In genomic region chr1:59178339-59178744, GRCh38 we compare ENCODE assay signal across 13 cellular contexts.
DNase-seq lines count a peak whose midpoint lies in the region; ATAC-seq and TF ChIP-seq lines count a peak whose summit lies in the region.
"Had no signal": no experiment of that assay in that cellular context is flagged by ENCODE, and none has a peak within 500 bp of the region (broad histone marks: within the 10 kb centered on the region; RNA-seq: fewer than 3 reads in every experiment).

No MANE protein-coding gene starts in this region.

- no peaks in the 10 kb centered on the region for H3K36me3 ChIP-seq in stomach

- no peak overlapping the region for H3K4me3 ChIP-seq in stomach

- no peak for ATAC-seq in natural killer cell treated with Interleukin-12 subunit alpha and Interleukin-12 subunit beta and Interleukin-15 and Interleukin-18, amount 100 ng/mL, for 72 hours
- ATAC-seq in GM21390 (IDR thresholded peaks at IDR 0.05; ENCODE audit: unreplicated experiment), result no peak
- ATAC-seq: stimulated activated naive B cell treated with anti-CD40 and anti-IgM and Interleukin-4, amounts not matched to agents 10 μg/mL and 1 μg/mL and 100 μg/mL, for 72 hours had no signal

- DNase-seq in LHCN-M2 (ENCODE audit: low read depth), result peak; percentile 38
- DNase-seq in chondrocyte (ENCODE audit: low spot score), result no peak
- peak; percentile 65 for DNase-seq in left kidney (ENCODE audit: low read depth, low spot score)
- DNase-seq in stomach, result no peak
- DNase-seq in natural killer cell treated with Interleukin-12 subunit alpha and Interleukin-12 subunit beta and Interleukin-15 and Interleukin-18, amount 100 ng/mL, for 72 hours (ENCODE audit: low spot score), result no peak
- DNase-seq in NCI-H510A (lab: John Stamatoyannopoulos, UW), result no peak
- no peak for DNase-seq in activated naive CD4-positive, alpha-beta T cell treated with Interleukin-2 at 50 U/mL for 16 hours
- DNase-seq: activated T-cell treated with anti-CD3 and anti-CD28 coated beads, Interleukin-2, amount 50 U/mL, for 24 hours; CD4-positive, CD25-positive, alpha-beta regulatory T cell; MV-4-11; stimulated activated CD4-positive, alpha-beta T cell treated with anti-CD3 and anti-CD28 coated beads, Interleukin-2, amount 100 ng/mL, for 24 hours; stimulated activated naive B cell treated with anti-CD40 and anti-IgM and Interleukin-4, amounts not matched to agents 10 μg/mL and 1 μg/mL and 100 μg/mL, for 72 hours had no signal

- TF ChIP-seq EP300 in stomach (IDR thresholded peaks at IDR 0.05), result no peak

- H3K27ac Mint-ChIP-seq in chondrocyte (ENCODE audit: unreplicated experiment), result peak overlapping the region; percentile 13
- H3K27ac Mint-ChIP-seq in natural killer cell treated with Interleukin-12 subunit alpha and Interleukin-12 subunit beta and Interleukin-15 and Interleukin-18, amount 100 ng/mL, for 72 hours, result no peak overlapping the region
- H3K27ac Mint-ChIP-seq: activated T-cell treated with anti-CD3 and anti-CD28 coated beads, Interleukin-2, amount 50 U/mL, for 24 hours; stimulated activated naive B cell treated with anti-CD40 and anti-IgM and Interleukin-4, amounts not matched to agents 10 μg/mL and 1 μg/mL and 100 μg/mL, for 72 hours had no signal

- WGBS in stomach, 5 donors, result 61 to 88% (median 82%) methylated on average over 2 of the region's 2 CpGs

- peak overlapping the region in 4 of 5 donors; percentile 32 to 67 (median 59) for H3K27ac ChIP-seq in stomach

- no peak for TF ChIP-seq POLR2A in stomach (IDR thresholded peaks at IDR 0.05)

- intact Hi-C loops in stomach (cut with DNase I; ENCODE audit: low total_unique reads), result no loop called here

- TF ChIP-seq CTCF in chondrocyte (IDR thresholded peaks at IDR 0.05), result no peak
- no peak for TF ChIP-seq CTCF in stomach (IDR thresholded peaks at IDR 0.05)

- H3K9me3 ChIP-seq in stomach, result no peaks in the 10 kb centered on the region

- H3K4me1 ChIP-seq in stomach, result peaks cover 0 to 23% (median 5%) of the 10 kb centered on the region in 4 donors

- H3K36me3 Mint-ChIP-seq in chondrocyte (ENCODE audit: low read depth), result no peaks in the 10 kb centered on the region
- H3K36me3 Mint-ChIP-seq in natural killer cell treated with Interleukin-12 subunit alpha and Interleukin-12 subunit beta and Interleukin-15 and Interleukin-18, amount 100 ng/mL, for 72 hours, result peaks cover 6% of the 10 kb centered on the region
- H3K36me3 Mint-ChIP-seq: CD4-positive, CD25-positive, alpha-beta regulatory T cell had no signal

- H3K9me3 Mint-ChIP-seq in chondrocyte (ENCODE audit: low read depth), result peaks cover 4% of the 10 kb centered on the region
- H3K9me3 Mint-ChIP-seq in natural killer cell treated with Interleukin-12 subunit alpha and Interleukin-12 subunit beta and Interleukin-15 and Interleukin-18, amount 100 ng/mL, for 72 hours, result peaks cover 4% of the 10 kb centered on the region
- H3K9me3 Mint-ChIP-seq: activated T-cell treated with anti-CD3 and anti-CD28 coated beads, Interleukin-2, amount 50 U/mL, for 24 hours had no signal

- H3K27me3 Mint-ChIP-seq in chondrocyte (ENCODE audit: low read depth), result no peaks in the 10 kb centered on the region
- peaks cover 0 to 4% of the 10 kb centered on the region in 2 donors for H3K27me3 Mint-ChIP-seq in natural killer cell treated with Interleukin-12 subunit alpha and Interleukin-12 subunit beta and Interleukin-15 and Interleukin-18, amount 100 ng/mL, for 72 hours
- H3K27me3 Mint-ChIP-seq: activated T-cell treated with anti-CD3 and anti-CD28 coated beads, Interleukin-2, amount 50 U/mL, for 24 hours; stimulated activated naive B cell treated with anti-CD40 and anti-IgM and Interleukin-4, amounts not matched to agents 10 μg/mL and 1 μg/mL and 100 μg/mL, for 72 hours had no signal

- peaks cover 4% of the 10 kb centered on the region for H3K4me1 Mint-ChIP-seq in chondrocyte (ENCODE audit: low read depth)
- no peaks in the 10 kb centered on the region for H3K4me1 Mint-ChIP-seq in natural killer cell treated with Interleukin-12 subunit alpha and Interleukin-12 subunit beta and Interleukin-15 and Interleukin-18, amount 100 ng/mL, for 72 hours (ENCODE audit: low read depth in 2 of 2)
- H3K4me1 Mint-ChIP-seq: CD4-positive, CD25-positive, alpha-beta regulatory T cell had no signal

- H3K4me3 Mint-ChIP-seq in chondrocyte (ENCODE audit: unreplicated experiment), result no peak overlapping the region
- H3K4me3 Mint-ChIP-seq in natural killer cell treated with Interleukin-12 subunit alpha and Interleukin-12 subunit beta and Interleukin-15 and Interleukin-18, amount 100 ng/mL, for 72 hours, result no peak overlapping the region
- H3K4me3 Mint-ChIP-seq: activated T-cell treated with anti-CD3 and anti-CD28 coated beads, Interleukin-2, amount 50 U/mL, for 24 hours; CD4-positive, CD25-positive, alpha-beta regulatory T cell; stimulated activated naive B cell treated with anti-CD40 and anti-IgM and Interleukin-4, amounts not matched to agents 10 μg/mL and 1 μg/mL and 100 μg/mL, for 72 hours had no signal

- H3K27me3 ChIP-seq in stomach, result no peaks in the 10 kb centered on the region

Comparison
In these comparisons a context has a peak if more than half of its experiments do, and no peak if none do; other contexts are left out.
1. DNase-seq: peak in LHCN-M2 (single experiment) and left kidney (single experiment); none in chondrocyte (single experiment), stomach (single experiment), natural killer cell treated with Interleukin-12 subunit alpha and Interleukin-12 subunit beta and Interleukin-15 and Interleukin-18, amount 100 ng/mL, for 72 hours (single experiment), NCI-H510A (single experiment) and activated naive CD4-positive, alpha-beta T cell treated with Interleukin-2 at 50 U/mL for 16 hours (single experiment).